In the genomic region with DNA sequence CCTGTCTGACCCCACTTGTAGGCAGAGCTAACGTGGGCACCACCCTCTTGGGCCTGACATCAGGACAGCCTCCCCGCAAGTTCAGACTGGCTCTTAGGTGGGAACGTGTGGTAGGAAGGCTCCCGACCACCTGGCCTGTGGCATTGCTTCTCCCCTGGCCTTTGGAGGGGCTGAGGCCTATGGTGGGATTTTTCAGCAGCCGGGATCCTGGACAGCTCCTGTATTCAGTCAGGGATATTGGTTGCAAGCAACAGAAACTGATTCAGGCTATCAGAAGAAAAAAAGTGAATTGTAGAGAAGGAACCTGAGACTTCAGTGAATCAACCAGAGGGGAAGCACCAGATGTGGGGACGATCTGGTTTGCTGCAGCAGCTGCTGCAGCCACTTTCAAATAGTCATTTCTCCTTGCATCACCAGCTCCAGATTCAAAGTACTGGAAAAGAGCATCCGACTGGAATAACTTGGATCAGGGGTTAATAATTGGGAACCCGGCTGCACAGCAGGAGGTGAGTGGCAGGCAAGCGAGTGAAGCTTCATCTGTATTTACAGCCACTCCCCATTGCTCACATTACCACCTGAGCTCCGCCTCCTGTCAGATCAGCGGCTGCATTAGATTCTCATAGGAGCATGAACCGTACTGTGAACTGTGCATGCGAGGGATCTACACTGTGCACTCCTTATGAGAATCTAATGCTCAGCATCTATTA, we compare ENCODE assay signal across 2 cellular contexts.
A peak's percentile ranks its signal among the peaks of the same experiment; 100 is the strongest.
TF ChIP-seq lines count a peak whose summit lies in the region.

No MANE protein-coding gene starts in this region.

TF ChIP-seq in A549, 52 proteins besides CTCF, POLR2A, EP300 and RAD21:
- TF ChIP-seq, protein P1, sequence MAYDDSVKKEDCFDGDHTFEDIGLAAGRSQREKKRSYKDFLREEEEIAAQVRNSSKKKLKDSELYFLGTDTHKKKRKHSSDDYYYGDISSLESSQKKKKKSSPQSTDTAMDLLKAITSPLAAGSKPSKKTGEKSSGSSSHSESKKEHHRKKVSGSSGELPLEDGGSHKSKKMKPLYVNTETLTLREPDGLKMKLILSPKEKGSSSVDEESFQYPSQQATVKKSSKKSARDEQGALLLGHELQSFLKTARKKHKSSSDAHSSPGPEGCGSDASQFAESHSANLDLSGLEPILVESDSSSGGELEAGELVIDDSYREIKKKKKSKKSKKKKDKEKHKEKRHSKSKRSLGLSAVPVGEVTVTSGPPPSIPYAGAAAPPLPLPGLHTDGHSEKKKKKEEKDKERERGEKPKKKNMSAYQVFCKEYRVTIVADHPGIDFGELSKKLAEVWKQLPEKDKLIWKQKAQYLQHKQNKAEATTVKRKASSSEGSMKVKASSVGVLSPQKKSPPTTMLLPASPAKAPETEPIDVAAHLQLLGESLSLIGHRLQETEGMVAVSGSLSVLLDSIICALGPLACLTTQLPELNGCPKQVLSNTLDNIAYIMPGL (CRISPR knock-in tag; IDR thresholded peaks at IDR 0.05; ENCODE audit: borderline replicate concordance) = no peak
- TF ChIP-seq HOXB13 (CRISPR knock-in tag; IDR thresholded peaks at IDR 0.05; ENCODE audit: low read depth) (no peak), RCOR1 (IDR thresholded peaks at IDR 0.05; ENCODE audit: low read depth, low read length) (no peak), FOSB (CRISPR knock-in tag; IDR thresholded peaks at IDR 0.05) (no peak), TFCP2L1 (CRISPR knock-in tag; IDR thresholded peaks at IDR 0.05) (no peak), ZNF302 (CRISPR knock-in tag; IDR thresholded peaks at IDR 0.05) (no peak)
- TF ChIP-seq, protein P2, sequence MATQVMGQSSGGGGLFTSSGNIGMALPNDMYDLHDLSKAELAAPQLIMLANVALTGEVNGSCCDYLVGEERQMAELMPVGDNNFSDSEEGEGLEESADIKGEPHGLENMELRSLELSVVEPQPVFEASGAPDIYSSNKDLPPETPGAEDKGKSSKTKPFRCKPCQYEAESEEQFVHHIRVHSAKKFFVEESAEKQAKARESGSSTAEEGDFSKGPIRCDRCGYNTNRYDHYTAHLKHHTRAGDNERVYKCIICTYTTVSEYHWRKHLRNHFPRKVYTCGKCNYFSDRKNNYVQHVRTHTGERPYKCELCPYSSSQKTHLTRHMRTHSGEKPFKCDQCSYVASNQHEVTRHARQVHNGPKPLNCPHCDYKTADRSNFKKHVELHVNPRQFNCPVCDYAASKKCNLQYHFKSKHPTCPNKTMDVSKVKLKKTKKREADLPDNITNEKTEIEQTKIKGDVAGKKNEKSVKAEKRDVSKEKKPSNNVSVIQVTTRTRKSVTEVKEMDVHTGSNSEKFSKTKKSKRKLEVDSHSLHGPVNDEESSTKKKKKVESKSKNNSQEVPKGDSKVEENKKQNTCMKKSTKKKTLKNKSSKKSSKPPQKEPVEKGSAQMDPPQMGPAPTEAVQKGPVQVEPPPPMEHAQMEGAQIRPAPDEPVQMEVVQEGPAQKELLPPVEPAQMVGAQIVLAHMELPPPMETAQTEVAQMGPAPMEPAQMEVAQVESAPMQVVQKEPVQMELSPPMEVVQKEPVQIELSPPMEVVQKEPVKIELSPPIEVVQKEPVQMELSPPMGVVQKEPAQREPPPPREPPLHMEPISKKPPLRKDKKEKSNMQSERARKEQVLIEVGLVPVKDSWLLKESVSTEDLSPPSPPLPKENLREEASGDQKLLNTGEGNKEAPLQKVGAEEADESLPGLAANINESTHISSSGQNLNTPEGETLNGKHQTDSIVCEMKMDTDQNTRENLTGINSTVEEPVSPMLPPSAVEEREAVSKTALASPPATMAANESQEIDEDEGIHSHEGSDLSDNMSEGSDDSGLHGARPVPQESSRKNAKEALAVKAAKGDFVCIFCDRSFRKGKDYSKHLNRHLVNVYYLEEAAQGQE (IDR thresholded peaks at IDR 0.05) = peak; percentile 61; the same call in 1 of the 2 replicates
TF ChIP-seq in A549: peak in this region for 1.

TF ChIP-seq in Ishikawa, 13 proteins besides CTCF, POLR2A, EP300 and RAD21 (continued from another document):
- no peak for TF ChIP-seq FOXM1 (IDR thresholded peaks at IDR 0.05; ENCODE audit: borderline replicate concordance, low read depth)
- no peak for TF ChIP-seq TEAD4 (IDR thresholded peaks at IDR 0.05)
- TF ChIP-seq, protein P2 (IDR thresholded peaks at IDR 0.05; ENCODE audit: low read depth) = peak; percentile 84
- no peak for TF ChIP-seq CREB1 (IDR thresholded peaks at IDR 0.05; ENCODE audit: low read depth)
- no peak for TF ChIP-seq CEBPB (IDR thresholded peaks at IDR 0.05)
- TF ChIP-seq TCF12 (IDR thresholded peaks at IDR 0.05; ENCODE audit: low read depth) = no peak
